ENCODE assay signal across 24 cellular contexts in genomic region chr5:138498381-138498780, GRCh38. TPM values are rescaled to one million over a fixed set of nuclear protein-coding genes. Genes with fewer than 3 reads are reported as not detected.
"Had no signal": no experiment of that assay in that cellular context is flagged by ENCODE, and none has a peak within 500 bp of the region (broad histone marks: within the 10 kb centered on the region; RNA-seq: fewer than 3 reads in every experiment).

No MANE protein-coding gene starts in this region.

- H3K9ac ChIP-seq: neural progenitor cell, parathyroid adenoma had no signal

- H3K36me3 ChIP-seq: neural progenitor cell, ovary, right lobe of liver, sigmoid colon, stomach, thoracic aorta, thyroid gland, tibial nerve, upper lobe of left lung, uterus had no signal

- H3K27me3 ChIP-seq: neural progenitor cell, ovary, right lobe of liver, sigmoid colon, stomach, thyroid gland, tibial nerve, upper lobe of left lung, uterus had no signal

- H3K4me3 ChIP-seq: neural progenitor cell, ovary, psoas muscle, right lobe of liver, sigmoid colon, stomach, thoracic aorta, thyroid gland, tibial nerve, upper lobe of left lung, uterus had no signal

- FAIRE-seq: small intestine had no signal

- H3K4me1 ChIP-seq: parathyroid adenoma, psoas muscle, upper lobe of left lung, uterus had no signal

- H3K9me3 ChIP-seq: ovary, psoas muscle, right lobe of liver, sigmoid colon, stomach, thoracic aorta, thyroid gland, tibial nerve, upper lobe of left lung, uterus had no signal

- H3K27ac ChIP-seq: neural progenitor cell, ovary, parathyroid adenoma, psoas muscle, right lobe of liver, sigmoid colon, stomach, thoracic aorta, thyroid gland, tibial nerve, upper lobe of left lung, uterus had no signal

- H3K79me2 ChIP-seq: parathyroid adenoma had no signal

- ATAC-seq: natural killer cell; psoas muscle; right cardiac atrium; right lobe of liver; stimulated activated naive B cell treated with anti-CD40 and anti-IgM and Interleukin-4, amounts not matched to agents 10 μg/mL and 1 μg/mL and 100 μg/mL, for 72 hours had no signal

- DNase-seq: natural killer cell; occipital lobe; ovary; posterior cingulate gyrus; psoas muscle; right cardiac atrium; right lobe of liver; sigmoid colon; small intestine; stimulated activated CD4-positive, alpha-beta T cell treated with anti-CD3 and anti-CD28 coated beads, Interleukin-15, amount 100 ng/mL, for 24 hours; stimulated activated CD4-positive, alpha-beta T cell treated with anti-CD3 and anti-CD28 coated beads, Interleukin-2, amount 100 ng/mL, for 24 hours; stimulated activated CD4-positive, alpha-beta T cell treated with anti-CD3 and anti-CD28 coated beads, Interleukin-2, amount 100 ng/mL, for 48 hours; stimulated activated CD4-positive, alpha-beta T cell treated with anti-CD3 and anti-CD28 coated beads, Interleukin-4, amount 100 ng/mL, for 24 hours; stimulated activated naive B cell treated with anti-CD40 and anti-IgM and Interleukin-4, amounts not matched to agents 10 μg/mL and 1 μg/mL and 100 μg/mL, for 72 hours; stimulated activated naive CD4-positive, alpha-beta T cell treated with Interleukin-2 at 50 U/mL for 16 hours; stomach; thyroid gland; trophoblast cell; upper lobe of left lung; uterus had no signal

- H2AFZ ChIP-seq: neural progenitor cell, parathyroid adenoma had no signal

- H3K4me2 ChIP-seq: neural progenitor cell had no signal

RNA-seq across cellular contexts. Expression of gene REEP2, which starts 59.5 kb away (rescaled TPM):
- total RNA-seq: right lobe of liver had no signal
